Comparison of ENCODE assay signal across 1 cellular context in the genomic region with DNA sequence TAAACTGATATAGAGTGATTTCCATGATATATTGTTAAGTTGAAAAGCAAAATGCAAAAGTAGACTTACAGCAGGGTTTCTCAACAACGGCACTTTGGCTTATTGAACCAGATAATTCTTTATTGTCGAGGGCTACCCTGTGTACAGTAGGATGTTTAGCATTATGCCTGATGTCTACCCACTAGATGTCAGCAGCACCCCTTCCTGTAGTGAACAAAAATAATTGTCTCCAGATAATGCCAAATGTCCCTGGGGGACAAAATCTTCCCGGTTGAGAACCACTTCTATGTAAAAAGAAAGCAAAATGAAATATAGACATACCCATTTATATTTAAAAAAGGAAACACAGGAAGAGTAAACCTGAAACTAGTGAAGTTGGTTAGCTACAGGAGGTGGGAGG.
TF ChIP-seq lines count a peak whose summit lies in the region.

No MANE protein-coding gene starts in this region.

TF ChIP-seq in liver, 16 proteins besides CTCF, POLR2A, EP300 and RAD21 (continued from another document):
- TF ChIP-seq, protein P1, sequence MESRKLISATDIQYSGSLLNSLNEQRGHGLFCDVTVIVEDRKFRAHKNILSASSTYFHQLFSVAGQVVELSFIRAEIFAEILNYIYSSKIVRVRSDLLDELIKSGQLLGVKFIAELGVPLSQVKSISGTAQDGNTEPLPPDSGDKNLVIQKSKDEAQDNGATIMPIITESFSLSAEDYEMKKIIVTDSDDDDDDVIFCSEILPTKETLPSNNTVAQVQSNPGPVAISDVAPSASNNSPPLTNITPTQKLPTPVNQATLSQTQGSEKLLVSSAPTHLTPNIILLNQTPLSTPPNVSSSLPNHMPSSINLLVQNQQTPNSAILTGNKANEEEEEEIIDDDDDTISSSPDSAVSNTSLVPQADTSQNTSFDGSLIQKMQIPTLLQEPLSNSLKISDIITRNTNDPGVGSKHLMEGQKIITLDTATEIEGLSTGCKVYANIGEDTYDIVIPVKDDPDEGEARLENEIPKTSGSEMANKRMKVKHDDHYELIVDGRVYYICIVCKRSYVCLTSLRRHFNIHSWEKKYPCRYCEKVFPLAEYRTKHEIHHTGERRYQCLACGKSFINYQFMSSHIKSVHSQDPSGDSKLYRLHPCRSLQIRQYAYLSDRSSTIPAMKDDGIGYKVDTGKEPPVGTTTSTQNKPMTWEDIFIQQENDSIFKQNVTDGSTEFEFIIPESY (IDR thresholded peaks at IDR 0.05): no peak
